Comparison of ENCODE assay signal across 16 cellular contexts in genomic region chr3:16936233-16936632, GRCh38. TPM values are rescaled to one million over a fixed set of nuclear protein-coding genes. Genes with fewer than 3 reads are reported as not detected.
A peak's percentile ranks its signal among the peaks of the same experiment; 100 is the strongest.
DNase-seq lines count a peak whose midpoint lies in the region; ATAC-seq and TF ChIP-seq lines count a peak whose summit lies in the region.
"Had no signal": no experiment of that assay in that cellular context is flagged by ENCODE, and none has a peak within 500 bp of the region (broad histone marks: within the 10 kb centered on the region; RNA-seq: fewer than 3 reads in every experiment).

No MANE protein-coding gene starts in this region.

- no peak overlapping the region for H3K27ac ChIP-seq in smooth muscle cell (ENCODE audit: low read depth)
- H3K27ac ChIP-seq: foreskin keratinocyte, tibial artery had no signal

- H3K27me3 Mint-ChIP-seq in activated T-cell treated with anti-CD3 and anti-CD28 coated beads, Interleukin-2, amount 50 U/mL, for 24 hours = no peaks in the 10 kb centered on the region
- H3K27me3 Mint-ChIP-seq in activated T-helper 17 cell treated with anti-CD3 and anti-CD28 coated beads, Interleukin-2, amount 50 U/mL, for 72 hours = no peaks in the 10 kb centered on the region

- ATAC-seq in activated T-helper 17 cell treated with anti-CD3 and anti-CD28 coated beads, Interleukin-2, amount 50 U/mL, for 72 hours (replicated peaks) = no peak
- ATAC-seq: foreskin keratinocyte had no signal

- H3K27me3 ChIP-seq in Loucy (ENCODE audit: insufficient read depth, low read length, poor library complexity, severe bottlenecking) (no peaks in the 10 kb centered on the region), smooth muscle cell (ENCODE audit: low read depth) (no peaks in the 10 kb centered on the region)
- H3K27me3 ChIP-seq: foreskin keratinocyte, tibial artery had no signal

- H3K4me3 Mint-ChIP-seq in activated T-cell treated with anti-CD3 and anti-CD28 coated beads, Interleukin-2, amount 50 U/mL, for 24 hours = peak overlapping the region; percentile 41
- peak overlapping the region; percentile 52 for H3K4me3 Mint-ChIP-seq in activated T-helper 17 cell treated with anti-CD3 and anti-CD28 coated beads, Interleukin-2, amount 50 U/mL, for 72 hours
- H3K4me3 Mint-ChIP-seq: nephron had no signal

- H3K4me3 ChIP-seq in Loucy (ENCODE audit: low read length, poor library complexity, severe bottlenecking) (peak overlapping the region; percentile 68), smooth muscle cell (no peak overlapping the region)
- H3K4me3 ChIP-seq: tibial artery had no signal

- H3K36me3 ChIP-seq in Loucy (ENCODE audit: insufficient read depth, low read length) = no peaks in the 10 kb centered on the region
- H3K36me3 ChIP-seq in smooth muscle cell (ENCODE audit: low read depth) = no peaks in the 10 kb centered on the region
- H3K36me3 ChIP-seq: tibial artery had no signal

- TF ChIP-seq CTCF in Loucy (conservative IDR thresholded peaks at IDR 0.05; ENCODE audit: low read length) (no peak), smooth muscle cell (IDR thresholded peaks at IDR 0.05; ENCODE audit: borderline replicate concordance, insufficient read depth, poor library complexity, severe bottlenecking) (no peak)

- peaks cover 87% of the 10 kb centered on the region for H3K4me1 Mint-ChIP-seq in activated T-cell treated with anti-CD3 and anti-CD28 coated beads, Interleukin-2, amount 50 U/mL, for 24 hours (ENCODE audit: low read depth)
- peaks cover 38% of the 10 kb centered on the region for H3K4me1 Mint-ChIP-seq in activated T-helper 17 cell treated with anti-CD3 and anti-CD28 coated beads, Interleukin-2, amount 50 U/mL, for 72 hours

- H3K79me2 ChIP-seq in Loucy (ENCODE audit: insufficient read depth, low read length) (peaks cover 13% of the 10 kb centered on the region; the same call in 1 of the 2 replicates), smooth muscle cell (ENCODE audit: low read depth) (no peaks in the 10 kb centered on the region)

- DNase-seq in activated T-cell treated with anti-CD3 and anti-CD28 coated beads, Interleukin-2, amount 50 U/mL, for 24 hours = no peak
- DNase-seq in activated T-cell treated with anti-CD3 and anti-CD28 coated beads, Interleukin-2, amount 50 U/mL, for 1 hour = no peak
- DNase-seq in smooth muscle cell (lab: John Stamatoyannopoulos, UW; ENCODE audit: unreplicated experiment) = no peak
- DNase-seq in DMS153 treated with DMSO at 0.1 percent for 48 hours (lab: John Stamatoyannopoulos, UW; ENCODE audit: unreplicated experiment) = no peak
- no peak for DNase-seq in Kasumi-1 (lab: John Stamatoyannopoulos, UW)
- DNase-seq in NK-92 treated with Interleukin-12 subunit alpha and Interleukin-12 subunit beta, amount 100 ng/mL, for 24 hours (lab: John Stamatoyannopoulos, UW) = no peak
- DNase-seq: activated CD8-positive, alpha-beta memory T cell treated with anti-CD3 and anti-CD28 coated beads, Interleukin-2, amount 50 U/mL, for 48 hours; Calu3; foreskin keratinocyte; NCI-H1092 treated with DMSO at 0.1 percent for 48 hours; NCI-H2171; retina; tibial artery had no signal

- peaks cover 14% of the 10 kb centered on the region; the same call in 1 of the 2 replicates for H3F3A ChIP-seq in Loucy (ENCODE audit: low read depth)
- no peaks in the 10 kb centered on the region for H3F3A ChIP-seq in smooth muscle cell (ENCODE audit: low read depth)

- H3K4me1 ChIP-seq in Loucy (ENCODE audit: insufficient read depth, low read length, poor library complexity, severe bottlenecking) (peaks cover 76% of the 10 kb centered on the region), smooth muscle cell (ENCODE audit: low read depth) (peaks cover 5% of the 10 kb centered on the region)
- H3K4me1 ChIP-seq: foreskin keratinocyte, tibial artery had no signal

- H3K9me3 ChIP-seq in Loucy (ENCODE audit: insufficient read depth, low read depth, low read length) (no peaks in the 10 kb centered on the region), smooth muscle cell (replicated peaks; ENCODE audit: low read depth) (no peaks in the 10 kb centered on the region)
- H3K9me3 ChIP-seq: tibial artery had no signal

- no peaks in the 10 kb centered on the region for H4K20me1 ChIP-seq in Loucy (ENCODE audit: insufficient read depth, low read length, poor library complexity, severe bottlenecking)
- peaks cover 8% of the 10 kb centered on the region for H4K20me1 ChIP-seq in smooth muscle cell (ENCODE audit: low read depth)

- H3K4me2 ChIP-seq in Loucy (ENCODE audit: low read depth, low read length, poor library complexity, severe bottlenecking) (peak overlapping the region; percentile 87), smooth muscle cell (peak overlapping the region; percentile 17)

- peak overlapping the region; percentile 49 for H3K9ac ChIP-seq in Loucy (ENCODE audit: low read depth, low read length, poor library complexity, severe bottlenecking)
- no peak overlapping the region for H3K9ac ChIP-seq in smooth muscle cell (ENCODE audit: low read depth)

- peak overlapping the region; percentile 74 for H3K27ac Mint-ChIP-seq in activated T-cell treated with anti-CD3 and anti-CD28 coated beads, Interleukin-2, amount 50 U/mL, for 24 hours
- peak overlapping the region; percentile 77 for H3K27ac Mint-ChIP-seq in activated T-helper 17 cell treated with anti-CD3 and anti-CD28 coated beads, Interleukin-2, amount 50 U/mL, for 72 hours
- H3K27ac Mint-ChIP-seq: nephron had no signal

- WGBS in smooth muscle cell (ENCODE audit: low lambda C conversion rate) = 41% methylated on average over 2 of the region's 2 CpGs

- H3K9me3 Mint-ChIP-seq in activated T-cell treated with anti-CD3 and anti-CD28 coated beads, Interleukin-2, amount 50 U/mL, for 24 hours = no peaks in the 10 kb centered on the region
- H3K9me3 Mint-ChIP-seq in activated T-helper 17 cell treated with anti-CD3 and anti-CD28 coated beads, Interleukin-2, amount 50 U/mL, for 72 hours = no peaks in the 10 kb centered on the region
- H3K9me3 Mint-ChIP-seq: nephron had no signal

- H3K9me2 ChIP-seq in Loucy (replicated peaks; ENCODE audit: low read depth, low read length) = no peaks in the 10 kb centered on the region

- peaks cover 19% of the 10 kb centered on the region for H3K36me3 Mint-ChIP-seq in activated T-cell treated with anti-CD3 and anti-CD28 coated beads, Interleukin-2, amount 50 U/mL, for 24 hours (ENCODE audit: low read depth)
- H3K36me3 Mint-ChIP-seq in activated T-helper 17 cell treated with anti-CD3 and anti-CD28 coated beads, Interleukin-2, amount 50 U/mL, for 72 hours (ENCODE audit: low read depth) = peaks cover 4% of the 10 kb centered on the region

- H2AFZ ChIP-seq in Loucy (ENCODE audit: low read length) (no peak overlapping the region), smooth muscle cell (ENCODE audit: low read depth) (no peak overlapping the region)

RNA-seq across cellular contexts. Expression of gene PLCL2, which starts 51.5 kb away (rescaled TPM):
- total RNA-seq in activated T-helper 17 cell treated with anti-CD3 and anti-CD28 coated beads, Interleukin-2, amount 50 U/mL, for 72 hours = 10 to 100 TPM; 15.1 to 16.2 TPM
- total RNA-seq in smooth muscle cell = 5.0 and 8.7 TPM in 2 replicates
- polyA plus RNA-seq in smooth muscle cell = 2.1 and 3.2 TPM in 2 replicates
